In the genomic region with DNA sequence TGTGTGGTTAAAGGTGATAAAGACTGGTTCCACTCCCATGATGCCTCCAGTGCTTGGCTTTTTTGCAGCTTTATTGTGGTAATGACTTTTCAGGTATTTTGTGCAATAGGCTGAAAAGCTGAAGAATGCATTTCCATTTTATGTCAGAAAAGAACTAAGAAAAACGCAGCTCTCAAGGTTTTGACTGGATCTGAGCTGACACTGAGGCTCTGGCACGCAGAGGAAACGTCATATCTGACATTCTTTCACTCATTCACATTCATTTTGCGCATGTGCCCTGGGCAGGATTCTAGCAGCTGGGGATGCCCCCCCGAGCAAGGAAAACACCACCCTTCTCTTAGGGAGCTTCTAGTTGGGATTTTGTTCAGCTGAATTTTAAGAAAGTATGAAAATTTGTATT, we compare ENCODE assay signal across 9 cellular contexts.
"Had no signal": no experiment of that assay in that cellular context is flagged by ENCODE, and none has a peak within 500 bp of the region (broad histone marks: within the 10 kb centered on the region; RNA-seq: fewer than 3 reads in every experiment).

No MANE protein-coding gene starts in this region.

- H3K4me2 ChIP-seq: GM23338 had no signal

- H3K36me3 ChIP-seq: HAP-1 had no signal

- H3K27ac ChIP-seq: GM23248 had no signal

- H3K9ac ChIP-seq: GM23248 had no signal

- H3K4me3 ChIP-seq: GM23248, GM23338, HAP-1 had no signal

- ATAC-seq: GM23338, HCT116 had no signal

- H2AFZ ChIP-seq: GM23248, GM23338 had no signal

- DNase-seq: GM23248, GOT3, H7, H9, HCEC 1CT, HFFc6 had no signal

- H3K4me1 ChIP-seq: HAP-1 had no signal

- H3K9me3 ChIP-seq: HAP-1 had no signal
